17 cellular contexts compared by ENCODE assay signal in the genomic region with DNA sequence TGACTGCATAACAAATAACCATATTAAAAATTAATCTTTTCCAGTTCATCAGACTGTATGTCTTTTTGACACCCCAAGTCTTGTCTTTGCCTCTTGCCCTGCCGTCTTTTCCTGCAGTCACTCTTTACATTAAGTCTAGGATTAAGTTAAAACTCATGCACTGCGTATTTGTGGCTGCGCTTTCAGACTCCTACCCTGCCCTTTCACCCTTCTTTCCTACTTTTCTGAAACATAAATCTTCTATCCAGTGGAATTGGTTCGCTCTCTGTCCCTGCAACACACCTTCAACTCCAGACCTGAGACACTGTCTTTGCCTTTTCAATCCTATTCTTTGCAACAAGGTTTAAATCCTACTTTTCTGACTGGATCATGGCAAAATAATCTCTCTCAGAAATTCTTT. TPM values are rescaled to one million over a fixed set of nuclear protein-coding genes. Genes with fewer than 3 reads are reported as not detected.
A peak's percentile ranks its signal among the peaks of the same experiment; 100 is the strongest.
DNase-seq lines count a peak whose midpoint lies in the region; ATAC-seq and TF ChIP-seq lines count a peak whose summit lies in the region.
"Had no signal": no experiment of that assay in that cellular context is flagged by ENCODE, and none has a peak within 500 bp of the region (broad histone marks: within the 10 kb centered on the region; RNA-seq: fewer than 3 reads in every experiment).

No MANE protein-coding gene starts in this region.

- H3K4me3 ChIP-seq in NB4 (ENCODE audit: low read depth, low read length), result peak overlapping the region; percentile 17
- no peak overlapping the region for H3K4me3 ChIP-seq in smooth muscle cell
- no peak overlapping the region for H3K4me3 ChIP-seq in H7 (ENCODE audit: insufficient read depth, low read depth, low read length)
- H3K4me3 ChIP-seq: HAP-1, thyroid gland had no signal

- H3K9me3 ChIP-seq in smooth muscle cell (replicated peaks; ENCODE audit: low read depth), result no peaks in the 10 kb centered on the region
- H3K9me3 ChIP-seq: HAP-1, thyroid gland had no signal

- TF ChIP-seq CTCF in NB4 (IDR thresholded peaks at IDR 0.05; ENCODE audit: low read depth, low read length), result no peak
- no peak for TF ChIP-seq CTCF in smooth muscle cell (IDR thresholded peaks at IDR 0.05; ENCODE audit: borderline replicate concordance, insufficient read depth, poor library complexity, severe bottlenecking)

- no peaks in the 10 kb centered on the region for H3K27me3 ChIP-seq in smooth muscle cell (ENCODE audit: low read depth)
- H3K27me3 ChIP-seq in H7 (ENCODE audit: control insufficient read depth, insufficient read depth, low read length), result no peaks in the 10 kb centered on the region
- H3K27me3 ChIP-seq: thyroid gland had no signal

- intact Hi-C loops in activated CD4-positive, alpha-beta T cell treated with anti-CD3 and anti-CD28 coated beads, Interleukin-2, amount 10 ng/mL, durations not matched to agents 24 days and 14 days (cut with micrococcal nuclease), result loop anchor here (1.0 to 10.0 kb wide), 4 partner anchors 17 to 752 kb away; no protein-coding TSS in a partner anchor

- 44% methylated on average over 4 of the region's 4 CpGs for WGBS in smooth muscle cell (ENCODE audit: low lambda C conversion rate)

- H3K9me3 Mint-ChIP-seq in activated CD4-positive, alpha-beta T cell treated with anti-CD3 and anti-CD28 coated beads, Interleukin-2, amount 10 ng/mL, durations not matched to agents 24 days and 14 days, result no peaks in the 10 kb centered on the region
- H3K9me3 Mint-ChIP-seq: dendritic cell treated with granulocyte-macrophage colony-stimulating factor and Interleukin-4, amounts not matched to agents 40 ng/mL and 50 ng/mL, for 4 days; memory B cell had no signal

- DNase-seq in activated CD4-positive, alpha-beta T cell treated with anti-CD3 and anti-CD28 coated beads, Interleukin-2, amount 10 ng/mL, durations not matched to agents 24 days and 14 days, result no peak
- DNase-seq in activated CD4-positive, alpha-beta T cell treated with anti-CD3 and anti-CD28 coated beads for 4 hours, result no peak
- DNase-seq in NB4 (ENCODE audit: low read depth), result no peak
- peak; percentile 74 for DNase-seq in cerebellar cortex (ENCODE audit: low spot score)
- no peak for DNase-seq in smooth muscle cell (lab: John Stamatoyannopoulos, UW; ENCODE audit: unreplicated experiment)
- no peak for DNase-seq in stimulated activated CD4-positive, alpha-beta T cell treated with anti-CD3 and anti-CD28 coated beads, Interleukin-1b, Interleukin-23, amount 100 ng/mL, for 48 hours
- DNase-seq in H7, result no peak
- DNase-seq: COR-L47, glutamatergic neuron, NCI-H1048, NCI-H82, thyroid gland had no signal

- H3K4me1 Mint-ChIP-seq in activated CD4-positive, alpha-beta T cell treated with anti-CD3 and anti-CD28 coated beads, Interleukin-2, amount 10 ng/mL, durations not matched to agents 24 days and 14 days, result peaks cover 73% of the 10 kb centered on the region

- ATAC-seq in HG02678 (IDR thresholded peaks at IDR 0.05; ENCODE audit: unreplicated experiment), result no peak
- ATAC-seq: esophagus mucosa had no signal

- no peak overlapping the region for H2AFZ ChIP-seq in smooth muscle cell (ENCODE audit: low read depth)

- peak overlapping the region; percentile 12 for H3K27ac ChIP-seq in smooth muscle cell (ENCODE audit: low read depth)
- H3K27ac ChIP-seq: thyroid gland had no signal

- peak overlapping the region; percentile 61 for H3K4me2 ChIP-seq in smooth muscle cell

- no peaks in the 10 kb centered on the region for H3K27me3 Mint-ChIP-seq in activated CD4-positive, alpha-beta T cell treated with anti-CD3 and anti-CD28 coated beads, Interleukin-2, amount 10 ng/mL, durations not matched to agents 24 days and 14 days
- H3K27me3 Mint-ChIP-seq: dendritic cell treated with granulocyte-macrophage colony-stimulating factor and Interleukin-4, amounts not matched to agents 40 ng/mL and 50 ng/mL, for 4 days had no signal

- no peaks in the 10 kb centered on the region for H4K20me1 ChIP-seq in smooth muscle cell (ENCODE audit: low read depth)

- no peak overlapping the region for H3K9ac ChIP-seq in smooth muscle cell (ENCODE audit: low read depth)

- peaks cover 38% of the 10 kb centered on the region for H3K4me1 ChIP-seq in smooth muscle cell (ENCODE audit: low read depth)

- TF ChIP-seq POLR2A in NB4 (IDR thresholded peaks at IDR 0.05; ENCODE audit: extremely low read depth, insufficient read length), result no peak

- peak overlapping the region; percentile 8 for H3K4me3 Mint-ChIP-seq in activated CD4-positive, alpha-beta T cell treated with anti-CD3 and anti-CD28 coated beads, Interleukin-2, amount 10 ng/mL, durations not matched to agents 24 days and 14 days
- H3K4me3 Mint-ChIP-seq: memory B cell had no signal

- H3K27ac Mint-ChIP-seq in activated CD4-positive, alpha-beta T cell treated with anti-CD3 and anti-CD28 coated beads, Interleukin-2, amount 10 ng/mL, durations not matched to agents 24 days and 14 days, result peak overlapping the region; percentile 99
- H3K27ac Mint-ChIP-seq: dendritic cell treated with granulocyte-macrophage colony-stimulating factor and Interleukin-4, amounts not matched to agents 40 ng/mL and 50 ng/mL, for 4 days; memory B cell had no signal

- H3K36me3 Mint-ChIP-seq in activated CD4-positive, alpha-beta T cell treated with anti-CD3 and anti-CD28 coated beads, Interleukin-2, amount 10 ng/mL, durations not matched to agents 24 days and 14 days (ENCODE audit: low read depth), result no peaks in the 10 kb centered on the region
- H3K36me3 Mint-ChIP-seq: memory B cell had no signal

- no peaks in the 10 kb centered on the region for H3K79me2 ChIP-seq in smooth muscle cell (ENCODE audit: low read depth)

- H3F3A ChIP-seq in smooth muscle cell (ENCODE audit: low read depth), result peaks cover 25% of the 10 kb centered on the region

- no peaks in the 10 kb centered on the region for H3K36me3 ChIP-seq in smooth muscle cell (ENCODE audit: low read depth)
- no peaks in the 10 kb centered on the region for H3K36me3 ChIP-seq in H7 (replicated peaks; ENCODE audit: control insufficient read depth, insufficient read depth, low read length)
- H3K36me3 ChIP-seq: HAP-1, thyroid gland had no signal

RNA-seq across cellular contexts. Expression of a gene that starts 19.9 kb away (rescaled TPM):
- 60.2 and 60.5 TPM in 2 replicates for total RNA-seq in activated CD4-positive, alpha-beta T cell treated with anti-CD3 and anti-CD28 coated beads, Interleukin-2, amount 10 ng/mL, durations not matched to agents 24 days and 14 days
- 17.4 and 17.8 TPM in 2 replicates for total RNA-seq in smooth muscle cell
- polyA plus RNA-seq in smooth muscle cell, result 26.4 and 28.1 TPM in 2 replicates
- 42.2 and 56.8 TPM in 2 replicates for total RNA-seq in H7 (2014; rRNA removed; shearing (Covaris generic))
